Comparison of ENCODE assay signal across 16 cellular contexts in the genomic region with DNA sequence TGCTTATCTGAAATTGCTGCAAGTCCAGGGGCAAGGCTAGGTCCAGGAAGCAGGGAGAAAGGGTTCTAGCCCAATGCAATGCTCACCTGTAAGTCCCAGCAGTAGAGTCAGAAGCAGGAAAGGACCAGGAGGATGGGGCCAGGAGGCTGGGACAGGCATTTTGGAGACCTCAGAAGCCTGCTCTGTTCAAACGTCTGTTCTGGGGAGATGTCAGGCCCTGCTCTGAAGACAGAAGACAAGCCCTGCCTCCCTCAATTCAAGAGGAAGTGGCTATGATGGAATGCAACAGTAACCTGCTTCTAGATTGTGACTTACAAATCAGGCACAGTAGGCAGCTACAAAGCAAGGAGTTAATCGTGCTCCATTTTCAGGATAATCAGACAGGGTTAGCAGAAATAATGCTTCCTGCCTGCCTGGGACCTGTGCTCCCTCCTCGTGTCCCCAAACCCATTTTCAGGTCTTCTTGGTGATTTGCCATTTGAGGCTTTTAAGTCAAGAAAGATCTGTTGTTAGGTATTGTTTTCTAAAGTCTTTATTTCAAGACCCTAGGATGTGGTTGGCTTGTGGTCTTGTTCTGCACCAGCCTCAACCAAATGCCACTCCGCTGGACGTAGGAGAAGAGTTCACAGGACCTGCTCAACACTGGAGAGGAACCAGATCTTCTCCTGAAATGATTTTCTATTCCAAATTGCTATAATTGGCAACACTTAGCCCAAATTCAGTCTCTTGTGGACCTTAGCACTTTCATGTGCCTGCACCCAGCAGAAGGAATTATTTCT. TPM values are rescaled to one million over a fixed set of nuclear protein-coding genes. Genes with fewer than 3 reads are reported as not detected.
A peak's percentile ranks its signal among the peaks of the same experiment; 100 is the strongest.
DNase-seq lines count a peak whose midpoint lies in the region; ATAC-seq lines count a peak whose summit lies in the region.
"Had no signal": no experiment of that assay in that cellular context is flagged by ENCODE, and none has a peak within 500 bp of the region (broad histone marks: within the 10 kb centered on the region; RNA-seq: fewer than 3 reads in every experiment).

SIRPG (minus strand) TSS at position 224 of the 779 bp plus-strand sequence; CDS start at position 159, 65 bp downstream.

- ATAC-seq in stimulated activated naive CD8-positive, alpha-beta T cell treated with anti-CD3 and anti-CD28 coated beads, Interleukin-15, amount 100 ng/mL, for 72 hours: peak; percentile 78
- ATAC-seq in GM21447 (IDR thresholded peaks at IDR 0.05; ENCODE audit: unreplicated experiment): no peak
- no peak for ATAC-seq in HG03139 (IDR thresholded peaks at IDR 0.05; ENCODE audit: unreplicated experiment)
- ATAC-seq: K562, pancreas had no signal

- peak within 1 kb of the TSS; percentile 83 to 86 for H3K4me3 Mint-ChIP-seq in stimulated activated naive CD8-positive, alpha-beta T cell treated with anti-CD3 and anti-CD28 coated beads, Interleukin-15, amount 100 ng/mL, for 72 hours

- peaks cover 5 to 7% of the 10 kb centered on the region in 2 donors for H3K9me3 Mint-ChIP-seq in stimulated activated naive CD8-positive, alpha-beta T cell treated with anti-CD3 and anti-CD28 coated beads, Interleukin-15, amount 100 ng/mL, for 72 hours

- H3K27me3 Mint-ChIP-seq in stimulated activated naive CD8-positive, alpha-beta T cell treated with anti-CD3 and anti-CD28 coated beads, Interleukin-15, amount 100 ng/mL, for 72 hours: no peaks in the 10 kb centered on the region

- peaks cover 93% of the 10 kb centered on the region for H3K4me1 Mint-ChIP-seq in stimulated activated naive CD8-positive, alpha-beta T cell treated with anti-CD3 and anti-CD28 coated beads, Interleukin-15, amount 100 ng/mL, for 72 hours

- DNase-seq in activated gamma-delta T cell treated with Interleukin-2 at 50 U/mL for 16 hours (peak; percentile 27), activated gamma-delta T cell (lab: John Stamatoyannopoulos, UW) (no peak), RPMI8226 (peak; percentile 16), posterior vena cava (ENCODE audit: low spot score) (no peak)
- DNase-seq in central memory CD4-positive, alpha-beta T cell: peak; percentile 40
- peak in 1 of 2 donors; percentile 67 for DNase-seq in stimulated activated naive CD8-positive, alpha-beta T cell treated with anti-CD3 and anti-CD28 coated beads, Interleukin-15, amount 100 ng/mL, for 72 hours
- DNase-seq: activated CD4-positive, alpha-beta T cell treated with anti-CD3 and anti-CD28 coated beads, Interleukin-2, amount 50 U/mL, for 48 hours; aorta; DMS79; NCI-H2107; pancreas had no signal

- H3K27ac Mint-ChIP-seq in stimulated activated naive CD8-positive, alpha-beta T cell treated with anti-CD3 and anti-CD28 coated beads, Interleukin-15, amount 100 ng/mL, for 72 hours: peak within 1 kb of the TSS; percentile 95 to 99

- intact Hi-C loops in posterior vena cava (cut with DNase I): no loop called here

RNA-seq across cellular contexts. Expression of gene SIRPG, which starts in this region (rescaled TPM):
- under 1 TPM in 1 of 2 donors, not detected in 1; 0.19 TPM for total RNA-seq in posterior vena cava
- total RNA-seq: dermis microvascular lymphatic vessel endothelial cell, K562, vagina had no signal

Comparison
In these comparisons a context has a peak if more than half of its experiments do, and no peak if none do; other contexts are left out.
1. DNase-seq: peak in activated gamma-delta T cell treated with Interleukin-2 at 50 U/mL for 16 hours (single experiment), RPMI8226 (single experiment) and central memory CD4-positive, alpha-beta T cell (single experiment); none in activated gamma-delta T cell (single experiment) and posterior vena cava (single experiment).